19 cellular contexts compared by ENCODE assay signal in the genomic region with DNA sequence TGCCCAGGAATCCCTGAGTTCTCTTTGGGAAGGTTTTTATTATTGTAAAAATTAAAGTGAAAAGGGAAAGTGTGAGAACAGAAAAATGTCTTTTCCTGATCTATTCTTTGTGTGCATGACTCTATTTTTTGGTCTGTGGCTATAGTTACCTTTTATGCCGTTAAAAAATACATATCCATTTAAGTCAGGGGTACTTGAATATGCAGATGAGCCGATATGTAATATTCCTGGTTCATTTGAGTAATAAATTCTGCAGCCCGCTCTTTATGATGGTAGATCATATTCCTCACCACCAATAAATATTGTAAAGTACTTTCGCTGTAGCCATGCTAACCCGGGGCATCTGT. TPM values are rescaled to one million over a fixed set of nuclear protein-coding genes. Genes with fewer than 3 reads are reported as not detected.
A peak's percentile ranks its signal among the peaks of the same experiment; 100 is the strongest.
DNase-seq lines count a peak whose midpoint lies in the region; ATAC-seq, FAIRE-seq and TF ChIP-seq lines count a peak whose summit lies in the region.
"Had no signal": no experiment of that assay in that cellular context is flagged by ENCODE, and none has a peak within 500 bp of the region (broad histone marks: within the 10 kb centered on the region; RNA-seq: fewer than 3 reads in every experiment).

No MANE protein-coding gene starts in this region.

- peak overlapping the region; percentile 77 for H3K4me3 ChIP-seq in BE2C (ENCODE audit: low read depth, low read length)
- peak overlapping the region; percentile 67 for H3K4me3 ChIP-seq in LNCaP clone FGC (ENCODE audit: low read depth, low read length)
- peak overlapping the region in 40 of 59 donors; percentile 14 to 59 (median 44) for H3K4me3 ChIP-seq in dorsolateral prefrontal cortex
- H3K4me3 ChIP-seq in neural cell (ENCODE audit: low read length) = peak overlapping the region; percentile 81
- H3K4me3 ChIP-seq: BLaER1, GM12878 had no signal

- H2AFZ ChIP-seq in neural cell (ENCODE audit: low read depth, low read length) = peak overlapping the region; percentile 62

- TF ChIP-seq CTCF in BE2C (IDR thresholded peaks at IDR 0.05; ENCODE audit: low read depth, low read length) (no peak), LNCaP clone FGC (IDR thresholded peaks at IDR 0.05; ENCODE audit: control insufficient read depth, extremely low read depth, insufficient read depth) (no peak), dorsolateral prefrontal cortex (IDR thresholded peaks at IDR 0.05 in 54 of 56, conservative IDR thresholded peaks at IDR 0.05 in 2 of 56; ENCODE audit: low read depth in 1 of 56, partially characterized antibody in 56 of 56) (no peak), neural cell (IDR thresholded peaks at IDR 0.05; ENCODE audit: poor library complexity, severe bottlenecking) (no peak), D721Med (IDR thresholded peaks at IDR 0.05; ENCODE audit: insufficient read depth, missing control alignments) (no peak)

- H3K9ac ChIP-seq in neural cell (ENCODE audit: low read length) = peak overlapping the region; percentile 95
- H3K9ac ChIP-seq: BLaER1 had no signal

- TF ChIP-seq RAD21 in neural cell (conservative IDR thresholded peaks at IDR 0.05) = no peak

- H3K9me3 ChIP-seq in BE2C (no peaks in the 10 kb centered on the region), neural cell (ENCODE audit: low read length) (no peaks in the 10 kb centered on the region)
- H3K9me3 ChIP-seq: BLaER1 had no signal

- H3K79me2 ChIP-seq in neural cell (replicated peaks; ENCODE audit: insufficient read depth, low read length) = peaks cover 82% of the 10 kb centered on the region

- no peaks in the 10 kb centered on the region for H3K9me2 ChIP-seq in neural cell (ENCODE audit: insufficient read depth, low read length)

- intact Hi-C loops in dorsolateral prefrontal cortex (cut with DNase I) = no loop called here

- DNase-seq in BE2C (no peak), LNCaP clone FGC (ENCODE audit: low read depth) (no peak), dorsolateral prefrontal cortex (no peak), D721Med (ENCODE audit: insufficient read length, low spot score) (no peak), T-helper 1 cell (no peak)
- DNase-seq: CD4-positive, CD25-positive, alpha-beta regulatory T cell; HCEC 1CT; HFFc6 had no signal

- no peaks in the 10 kb centered on the region for H4K20me1 ChIP-seq in neural cell (ENCODE audit: insufficient read depth)

- H3K4me2 ChIP-seq in neural cell (ENCODE audit: low read length) = peak overlapping the region; percentile 97
- H3K4me2 ChIP-seq: BLaER1 had no signal

- no peak for TF ChIP-seq EP300 in neural cell (conservative IDR thresholded peaks at IDR 0.05; ENCODE audit: poor library complexity, severe bottlenecking)

- H3K27me3 ChIP-seq in BE2C (no peaks in the 10 kb centered on the region), dorsolateral prefrontal cortex (peaks cover 0 to 100% (median 90%) of the 10 kb centered on the region in 45 donors), neural cell (ENCODE audit: insufficient read depth, low read depth, low read length) (no peaks in the 10 kb centered on the region)

- ATAC-seq in HG02571 (IDR thresholded peaks at IDR 0.05; ENCODE audit: unreplicated experiment) (no peak), HG03045 (IDR thresholded peaks at IDR 0.05; ENCODE audit: unreplicated experiment) (no peak)
- ATAC-seq: GM12878 had no signal

- H3K27ac ChIP-seq in dorsolateral prefrontal cortex (peak overlapping the region in 3 of 59 donors; percentile 20 to 88 (median 64)), neural cell (ENCODE audit: low read length) (peak overlapping the region; percentile 99)
- H3K27ac ChIP-seq: BLaER1 had no signal

- H3K36me3 ChIP-seq in BE2C = no peaks in the 10 kb centered on the region
- no peaks in the 10 kb centered on the region for H3K36me3 ChIP-seq in neural cell (ENCODE audit: insufficient read depth, low read length)
- H3K36me3 ChIP-seq: BLaER1 had no signal

- FAIRE-seq in D721Med (lab: Jason Lieb, UNC) = no peak
- FAIRE-seq: GM12878, GM18507 had no signal

- H3F3A ChIP-seq in neural cell (ENCODE audit: insufficient read depth, low read length, poor library complexity, severe bottlenecking) = peaks cover 6% of the 10 kb centered on the region

- peaks cover 46% of the 10 kb centered on the region for H3K4me1 ChIP-seq in BE2C
- H3K4me1 ChIP-seq: BLaER1 had no signal

TF ChIP-seq in neural cell, 6 proteins besides CTCF, POLR2A, EP300 and RAD21:
- TF ChIP-seq POLR2AphosphoS5 (IDR thresholded peaks at IDR 0.05) = no peak
- TF ChIP-seq SMC3 (conservative IDR thresholded peaks at IDR 0.05; ENCODE audit: poor library complexity) = no peak
- TF ChIP-seq REST (IDR thresholded peaks at IDR 0.05; ENCODE audit: borderline replicate concordance) = no peak
- no peak for TF ChIP-seq TAF1 (IDR thresholded peaks at IDR 0.05; ENCODE audit: low read depth)
- no peak for TF ChIP-seq MXI1 (conservative IDR thresholded peaks at IDR 0.05; ENCODE audit: poor library complexity, severe bottlenecking)
- TF ChIP-seq EZH2 (IDR thresholded peaks at IDR 0.05; ENCODE audit: borderline replicate concordance, insufficient read depth, low read length, poor library complexity, severe bottlenecking) = no peak

RNA-seq across cellular contexts. Expression of gene MYT1, which starts 0.5 kb away (rescaled TPM):
- polyA plus RNA-seq in BE2C (2012; ENCODE audit: insufficient read depth, insufficient read length, low read depth) = 35.0 TPM
- total RNA-seq in dorsolateral prefrontal cortex = 10 to 100 TPM in 35 of 120 experiments, 1 to 10 TPM in 85; 4.4 to 16.0 (median 8.6) TPM
- polyA plus RNA-seq in neural cell = 35.8 and 42.4 TPM in 2 replicates
- polyA minus RNA-seq in neural cell = 79.8 and 80.8 TPM in 2 replicates
- total RNA-seq: A673; CD4-positive, CD25-positive, alpha-beta regulatory T cell; GM12878; HFFc6 had no signal
- polyA plus RNA-seq: IgD-negative memory B cell had no signal

RNA-seq across cellular contexts. Expression of gene NPBWR2, which starts 56.4 kb away (rescaled TPM):
- polyA plus RNA-seq in BE2C (2012; ENCODE audit: insufficient read depth, insufficient read length, low read depth) = 0.76 TPM
- total RNA-seq in dorsolateral prefrontal cortex = 1 to 10 TPM in 95 of 120 experiments, under 1 TPM in 22, not detected in 3; 0.35 to 6.4 (median 1.8) TPM
- not detected in 2 replicates for polyA plus RNA-seq in neural cell
- not detected in 2 replicates for polyA minus RNA-seq in neural cell
- total RNA-seq: A673; CD4-positive, CD25-positive, alpha-beta regulatory T cell; G401; GM12878; H4; HFFc6; HT-29 had no signal
- polyA plus RNA-seq: CD4-positive, CD25-positive, alpha-beta regulatory T cell; GM12878; IgD-negative memory B cell had no signal
